7 cellular contexts compared by ENCODE assay signal in the genomic region with DNA sequence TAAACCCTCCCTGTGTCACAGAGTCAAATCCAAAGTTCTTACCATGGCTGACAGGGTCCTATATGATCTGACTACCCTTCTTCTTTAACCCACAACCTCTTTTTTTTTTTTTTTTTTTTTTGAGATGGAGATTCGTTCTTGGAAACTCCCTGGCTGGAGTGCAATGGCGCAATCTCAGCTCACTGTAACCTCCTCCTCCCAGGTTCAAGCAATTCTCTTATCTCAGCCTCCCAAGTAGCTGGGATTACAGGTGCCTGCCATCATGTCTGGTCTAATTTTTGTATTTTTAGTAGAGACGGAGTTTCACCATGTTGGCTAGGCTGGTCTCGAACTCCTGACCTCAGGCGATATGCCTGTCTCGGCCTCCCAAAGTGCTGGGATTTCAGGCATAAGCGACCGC. TPM values are rescaled to one million over a fixed set of nuclear protein-coding genes. Genes with fewer than 3 reads are reported as not detected.
A peak's percentile ranks its signal among the peaks of the same experiment; 100 is the strongest.
DNase-seq lines count a peak whose midpoint lies in the region; ATAC-seq and TF ChIP-seq lines count a peak whose summit lies in the region.
"Not testable (repeated sequence)": the region's sequence is repeated elsewhere in the genome, so short reads cannot be mapped to it uniquely, and the experiment has no call there.

No MANE protein-coding gene starts in this region.

- CTCF ChIA-PET in activated CD4-positive, alpha-beta T cell treated with anti-CD3 and anti-CD28 coated beads for 36 hours (lab: Charles Lee): interaction anchor here (0.6 to 3.2 kb wide), 4 partner anchors 40 to 545 kb away, joined by 3 to 23 read pairs (median 5); partner anchors contain the start of gene ORAI1

- not testable (repeated sequence) for H3K4me3 ChIP-seq in CD4-positive, CD25-positive, alpha-beta regulatory T cell (ENCODE audit: low read depth, low read length); fibroblast of pulmonary artery (replicated peaks; ENCODE audit: low read depth, low read length); osteoblast (ENCODE audit: insufficient read depth, low read length)

- H3K4me2 ChIP-seq in osteoblast (ENCODE audit: insufficient read depth, low read length): not testable (repeated sequence)

- POLR2A ChIA-PET in activated CD4-positive, alpha-beta T cell treated with anti-CD3 and anti-CD28 coated beads for 36 hours (lab: Charles Lee): interaction anchor here (1.2 kb wide), 1 partner anchor 10 kb away, joined by 4 read pairs; no protein-coding TSS in a partner anchor

- H3K79me2 ChIP-seq in osteoblast (ENCODE audit: insufficient read depth, low read length): not testable (repeated sequence)

- H2AFZ ChIP-seq in osteoblast (ENCODE audit: low read length): not testable (repeated sequence)

- not testable (repeated sequence) for DNase-seq in CD4-positive, CD25-positive, alpha-beta regulatory T cell; activated CD4-positive, alpha-beta T cell treated with anti-CD3 and anti-CD28 coated beads for 36 hours; activated T-cell treated with anti-CD3 and anti-CD28 coated beads, Interleukin-2, amount 50 U/mL, for 72 hours; activated naive CD8-positive, alpha-beta T cell treated with anti-CD3 and anti-CD28 coated beads for 36 hours
- peak; percentile 18 for DNase-seq in fibroblast of pulmonary artery (ENCODE audit: low read depth)
- DNase-seq in osteoblast (ENCODE audit: insufficient read length, low spot score, missing footprints): peak; percentile 34

- intact Hi-C loops in activated CD4-positive, alpha-beta T cell treated with anti-CD3 and anti-CD28 coated beads for 36 hours (cut with DNase I, micrococcal nuclease): loop anchor here in 1 of 2 experiments (5.0 kb wide), 1 partner anchor 115 kb away; no protein-coding TSS in a partner anchor

- not testable (repeated sequence) for H3K9me3 Mint-ChIP-seq in CD4-positive, CD25-positive, alpha-beta regulatory T cell; activated CD4-positive, alpha-beta T cell treated with anti-CD3 and anti-CD28 coated beads for 36 hours (ENCODE audit: low read depth); activated T-cell treated with anti-CD3 and anti-CD28 coated beads, Interleukin-2, amount 50 U/mL, for 72 hours; activated naive CD8-positive, alpha-beta T cell treated with anti-CD3 and anti-CD28 coated beads for 36 hours

- not testable (repeated sequence) for H3K27me3 ChIP-seq in CD4-positive, CD25-positive, alpha-beta regulatory T cell (ENCODE audit: control insufficient read depth, insufficient read depth, low read length); osteoblast (ENCODE audit: insufficient read depth, low read length)

- not testable (repeated sequence) for ATAC-seq in CD4-positive, CD25-positive, alpha-beta regulatory T cell (ENCODE audit: low read depth in 2 of 2); activated CD4-positive, alpha-beta T cell treated with anti-CD3 and anti-CD28 coated beads for 36 hours; activated T-cell treated with anti-CD3 and anti-CD28 coated beads, Interleukin-2, amount 50 U/mL, for 72 hours (replicated peaks in 1 of 2)

- not testable (repeated sequence) for H3K27ac ChIP-seq in CD4-positive, CD25-positive, alpha-beta regulatory T cell (ENCODE audit: insufficient read depth, low read length, poor library complexity, severe bottlenecking); osteoblast (ENCODE audit: low read depth, low read length)
- H3K27ac ChIP-seq in KOPT-K1 (ENCODE audit: low read depth, low read length, poor library complexity, severe bottlenecking): peak overlapping the region; percentile 23

- H3K4me1 ChIP-seq in CD4-positive, CD25-positive, alpha-beta regulatory T cell (ENCODE audit: control insufficient read depth, insufficient read depth, low read length, poor library complexity, severe bottlenecking): peaks cover 39% of the 10 kb centered on the region
- not testable (repeated sequence) for H3K4me1 ChIP-seq in osteoblast (ENCODE audit: insufficient read depth, low read length)

- H3K9me3 ChIP-seq in CD4-positive, CD25-positive, alpha-beta regulatory T cell (ENCODE audit: control insufficient read depth in 2 of 2, low read length in 2 of 2); KOPT-K1 (ENCODE audit: insufficient read depth, low read length, poor library complexity, severe bottlenecking); osteoblast (ENCODE audit: low read depth, low read length): not testable (repeated sequence)

- H4K20me1 ChIP-seq in osteoblast (ENCODE audit: insufficient read depth, low read length): not testable (repeated sequence)

- H3K27me3 Mint-ChIP-seq in CD4-positive, CD25-positive, alpha-beta regulatory T cell; activated CD4-positive, alpha-beta T cell treated with anti-CD3 and anti-CD28 coated beads for 36 hours; activated T-cell treated with anti-CD3 and anti-CD28 coated beads, Interleukin-2, amount 50 U/mL, for 72 hours (ENCODE audit: low read depth); activated naive CD8-positive, alpha-beta T cell treated with anti-CD3 and anti-CD28 coated beads for 36 hours: not testable (repeated sequence)

- not testable (repeated sequence) for H3K36me3 ChIP-seq in CD4-positive, CD25-positive, alpha-beta regulatory T cell (ENCODE audit: control insufficient read depth, insufficient read depth, low read length); osteoblast (ENCODE audit: insufficient read depth, low read length)
- peaks cover 31% of the 10 kb centered on the region for H3K36me3 ChIP-seq in KOPT-K1 (ENCODE audit: insufficient read depth, low read length)

- H3K4me3 Mint-ChIP-seq in CD4-positive, CD25-positive, alpha-beta regulatory T cell: peak overlapping the region in 2 of 4 donors; percentile 23 to 80
- not testable (repeated sequence) for H3K4me3 Mint-ChIP-seq in activated CD4-positive, alpha-beta T cell treated with anti-CD3 and anti-CD28 coated beads for 36 hours; activated T-cell treated with anti-CD3 and anti-CD28 coated beads, Interleukin-2, amount 50 U/mL, for 72 hours; activated naive CD8-positive, alpha-beta T cell treated with anti-CD3 and anti-CD28 coated beads for 36 hours

- peak overlapping the region in 2 of 3 donors; percentile 87 to 89 for H3K27ac Mint-ChIP-seq in CD4-positive, CD25-positive, alpha-beta regulatory T cell
- peak overlapping the region; percentile 72 for H3K27ac Mint-ChIP-seq in activated CD4-positive, alpha-beta T cell treated with anti-CD3 and anti-CD28 coated beads for 36 hours
- peak overlapping the region; percentile 62 for H3K27ac Mint-ChIP-seq in activated T-cell treated with anti-CD3 and anti-CD28 coated beads, Interleukin-2, amount 50 U/mL, for 72 hours
- H3K27ac Mint-ChIP-seq in activated naive CD8-positive, alpha-beta T cell treated with anti-CD3 and anti-CD28 coated beads for 36 hours: peak overlapping the region; percentile 66

- H3K4me1 Mint-ChIP-seq in CD4-positive, CD25-positive, alpha-beta regulatory T cell: peaks cover 7 to 63% (median 16%) of the 10 kb centered on the region in 4 donors
- H3K4me1 Mint-ChIP-seq in activated CD4-positive, alpha-beta T cell treated with anti-CD3 and anti-CD28 coated beads for 36 hours: peaks cover 52% of the 10 kb centered on the region
- H3K4me1 Mint-ChIP-seq in activated T-cell treated with anti-CD3 and anti-CD28 coated beads, Interleukin-2, amount 50 U/mL, for 72 hours (ENCODE audit: low read depth): peaks cover 59% of the 10 kb centered on the region
- peaks cover 45% of the 10 kb centered on the region for H3K4me1 Mint-ChIP-seq in activated naive CD8-positive, alpha-beta T cell treated with anti-CD3 and anti-CD28 coated beads for 36 hours

- H3K36me3 Mint-ChIP-seq in CD4-positive, CD25-positive, alpha-beta regulatory T cell; activated CD4-positive, alpha-beta T cell treated with anti-CD3 and anti-CD28 coated beads for 36 hours (ENCODE audit: low read depth); activated T-cell treated with anti-CD3 and anti-CD28 coated beads, Interleukin-2, amount 50 U/mL, for 72 hours (ENCODE audit: insufficient read depth in 2 of 2): not testable (repeated sequence)
- H3K36me3 Mint-ChIP-seq in activated naive CD8-positive, alpha-beta T cell treated with anti-CD3 and anti-CD28 coated beads for 36 hours: peaks cover 13% of the 10 kb centered on the region

- TF ChIP-seq CTCF in fibroblast of pulmonary artery (IDR thresholded peaks at IDR 0.05; ENCODE audit: low read length, missing control alignments); osteoblast (IDR thresholded peaks at IDR 0.05; ENCODE audit: extremely low read depth, low read depth, low read length): not testable (repeated sequence)

RNA-seq across cellular contexts. Expression of gene MORN3, which starts 2.6 kb away (rescaled TPM):
- total RNA-seq in CD4-positive, CD25-positive, alpha-beta regulatory T cell: 5.6 TPM
- 1 to 10 TPM; 2.3 to 7.3 (median 4.9) TPM for polyA plus RNA-seq in CD4-positive, CD25-positive, alpha-beta regulatory T cell
- 1 to 10 TPM; 2.0 to 2.6 TPM for total RNA-seq in activated CD4-positive, alpha-beta T cell treated with anti-CD3 and anti-CD28 coated beads for 36 hours
- total RNA-seq in activated T-cell treated with anti-CD3 and anti-CD28 coated beads, Interleukin-2, amount 50 U/mL, for 72 hours: 1 to 10 TPM; 2.4 to 3.2 TPM
- 1 to 10 TPM; 1.8 to 1.9 TPM for total RNA-seq in activated naive CD8-positive, alpha-beta T cell treated with anti-CD3 and anti-CD28 coated beads for 36 hours
- 0.88 and 1.4 TPM in 2 replicates for total RNA-seq in osteoblast

RNA-seq across cellular contexts. Expression of gene ORAI1, which starts 40.5 kb away (rescaled TPM):
- total RNA-seq in CD4-positive, CD25-positive, alpha-beta regulatory T cell: 53.5 TPM
- polyA plus RNA-seq in CD4-positive, CD25-positive, alpha-beta regulatory T cell: 100 to 1,000 TPM; 142 to 181 (median 173) TPM
- total RNA-seq in activated CD4-positive, alpha-beta T cell treated with anti-CD3 and anti-CD28 coated beads for 36 hours: 10 to 100 TPM; 29.4 to 35.9 TPM
- total RNA-seq in activated T-cell treated with anti-CD3 and anti-CD28 coated beads, Interleukin-2, amount 50 U/mL, for 72 hours: 10 to 100 TPM; 35.2 to 39.3 TPM
- total RNA-seq in activated naive CD8-positive, alpha-beta T cell treated with anti-CD3 and anti-CD28 coated beads for 36 hours: 10 to 100 TPM; 44.0 to 44.4 TPM
- total RNA-seq in osteoblast: 7.2 and 7.7 TPM in 2 replicates

RNA-seq across cellular contexts. Expression of gene TMEM120B, which starts 45.7 kb away (rescaled TPM):
- total RNA-seq in CD4-positive, CD25-positive, alpha-beta regulatory T cell: 7.5 TPM
- 1 to 10 TPM; 2.6 to 4.5 (median 2.7) TPM for polyA plus RNA-seq in CD4-positive, CD25-positive, alpha-beta regulatory T cell
- 10 to 100 TPM in 1 of 2 experiments, 1 to 10 TPM in 1; 8.8 to 11.7 TPM for total RNA-seq in activated CD4-positive, alpha-beta T cell treated with anti-CD3 and anti-CD28 coated beads for 36 hours
- 10 to 100 TPM in 1 of 2 donors, 1 to 10 TPM in 1; 7.1 to 10.1 TPM for total RNA-seq in activated T-cell treated with anti-CD3 and anti-CD28 coated beads, Interleukin-2, amount 50 U/mL, for 72 hours
- total RNA-seq in activated naive CD8-positive, alpha-beta T cell treated with anti-CD3 and anti-CD28 coated beads for 36 hours: 10 to 100 TPM; 14.5 to 15.2 TPM
- 8.3 TPM in 2 replicates for total RNA-seq in osteoblast
